ENCODE assay signal across 14 cellular contexts in the genomic region with DNA sequence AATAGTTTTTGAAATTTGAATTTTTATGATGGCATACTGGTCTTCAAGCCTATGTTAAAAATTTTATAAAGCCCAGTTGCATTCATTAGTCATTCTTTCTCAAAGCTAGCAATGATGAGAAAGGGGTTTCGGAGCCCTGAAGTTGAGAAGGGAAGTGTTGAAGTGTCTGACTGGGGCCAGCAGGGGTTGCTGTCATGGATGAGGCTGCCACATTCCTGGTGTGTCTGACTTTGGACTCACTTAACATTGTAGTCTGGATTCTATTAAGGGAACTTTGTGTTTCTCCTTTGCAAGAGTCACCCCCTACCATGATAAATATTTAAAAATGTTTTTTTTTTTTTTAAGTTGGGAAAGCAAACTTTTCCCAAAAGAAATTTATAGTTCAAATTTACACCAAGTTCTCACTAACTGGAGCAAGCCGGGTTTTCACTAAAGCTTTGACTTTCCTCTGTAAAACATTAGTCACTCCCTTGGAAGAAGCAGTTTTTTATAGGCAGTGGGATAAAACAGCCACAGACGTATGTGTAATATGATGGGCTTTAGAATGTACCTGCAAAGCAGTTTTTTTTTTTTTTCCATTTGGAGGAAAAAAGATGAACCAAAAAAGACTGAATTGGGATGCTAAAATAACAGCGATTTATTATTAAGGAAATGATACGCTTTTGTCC.
A peak's percentile ranks its signal among the peaks of the same experiment; 100 is the strongest.
DNase-seq lines count a peak whose midpoint lies in the region; ATAC-seq and TF ChIP-seq lines count a peak whose summit lies in the region.
"Had no signal": no experiment of that assay in that cellular context is flagged by ENCODE, and none has a peak within 500 bp of the region (broad histone marks: within the 10 kb centered on the region; RNA-seq: fewer than 3 reads in every experiment).

No MANE protein-coding gene starts in this region.

- no peaks in the 10 kb centered on the region for H3K9me2 ChIP-seq in HCT116 (ENCODE audit: insufficient read depth)

- ATAC-seq in HCT116 (peak; percentile 83), HG02571 (IDR thresholded peaks at IDR 0.05; ENCODE audit: unreplicated experiment) (no peak), HG03565 (IDR thresholded peaks at IDR 0.05; ENCODE audit: unreplicated experiment) (no peak)

- no peaks in the 10 kb centered on the region for H3K27me3 ChIP-seq in HCT116 (ENCODE audit: insufficient read depth, low read length)
- no peaks in the 10 kb centered on the region for H3K27me3 ChIP-seq in adipocyte (replicated peaks; ENCODE audit: control insufficient read depth, insufficient read depth, low read length)
- no peaks in the 10 kb centered on the region for H3K27me3 ChIP-seq in prostate gland (replicated peaks; ENCODE audit: insufficient read depth)

- POLR2A ChIA-PET in HCT116 (lab: Charles Lee), result no interaction called here

- no peaks in the 10 kb centered on the region for H3K36me3 ChIP-seq in HCT116 (ENCODE audit: control insufficient read depth in 1 of 2, insufficient read depth in 2 of 2, low read length in 2 of 2)
- no peaks in the 10 kb centered on the region for H3K36me3 ChIP-seq in adipocyte (ENCODE audit: control insufficient read depth, insufficient read depth, low read length, severe bottlenecking)
- no peaks in the 10 kb centered on the region for H3K36me3 ChIP-seq in prostate gland

- H3K4me1 ChIP-seq in HCT116 (ENCODE audit: control insufficient read depth in 1 of 2, insufficient read depth in 2 of 2, low read length in 2 of 2) (no peaks in the 10 kb centered on the region), adipocyte (ENCODE audit: control insufficient read depth, insufficient read depth, low read length) (peaks cover 17% of the 10 kb centered on the region), prostate gland (replicated peaks) (no peaks in the 10 kb centered on the region)

- peak; percentile 52 for TF ChIP-seq CTCF in AG09319 (IDR thresholded peaks at IDR 0.05; ENCODE audit: low read depth, low read length)
- peak in 2 of 3 experiments; percentile 56 to 57; a peak in 4 of 6 replicates for TF ChIP-seq CTCF in HCT116 (IDR thresholded peaks at IDR 0.05 in 2 of 3, conservative IDR thresholded peaks at IDR 0.05 in 1 of 3; ENCODE audit: borderline replicate concordance in 1 of 3, insufficient read depth in 1 of 3, low read depth in 2 of 3, low read length in 2 of 3)
- no peak for TF ChIP-seq CTCF in prostate gland (IDR thresholded peaks at IDR 0.05)

- H3K4me3 ChIP-seq in HCT116 (replicated peaks in 1 of 2; ENCODE audit: low read depth in 1 of 2, low read length in 2 of 2), result no peak overlapping the region
- no peak overlapping the region for H3K4me3 ChIP-seq in adipocyte (ENCODE audit: low read length)
- no peak overlapping the region for H3K4me3 ChIP-seq in prostate gland

- H4K20me1 ChIP-seq in HCT116 (ENCODE audit: insufficient read depth), result no peaks in the 10 kb centered on the region

- H3K9me3 ChIP-seq in HCT116 (ENCODE audit: control insufficient read depth in 1 of 2, insufficient read depth in 1 of 2, low read depth in 1 of 2, low read length in 2 of 2), result no peaks in the 10 kb centered on the region
- no peaks in the 10 kb centered on the region for H3K9me3 ChIP-seq in adipocyte (ENCODE audit: control insufficient read depth, low read length)
- no peaks in the 10 kb centered on the region for H3K9me3 ChIP-seq in prostate gland

- H3K27ac ChIP-seq in HCT116 (ENCODE audit: low read depth, low read length) (no peak overlapping the region), prostate gland (no peak overlapping the region)

- intact Hi-C loops in HCT116 (cut with micrococcal nuclease) (no loop called here), prostate gland (cut with DNase I) (no loop called here)

- H3K4me2 ChIP-seq in HCT116 (ENCODE audit: low read length), result no peak overlapping the region

- TF ChIP-seq RAD21 in HCT116 (IDR thresholded peaks at IDR 0.05; ENCODE audit: low read depth), result peak; percentile 25; the same call in 1 of the 2 replicates

- H3K9ac ChIP-seq in HCT116 (ENCODE audit: low read length), result no peak overlapping the region
- no peak overlapping the region for H3K9ac ChIP-seq in adipocyte (ENCODE audit: low read length)

- no TSS peak for BruUV-seq in HCT116 (replicated peaks; lab: Mats Ljungman, UMichigan)

- WGBS in prostate gland, result 81% methylated on average over 5 of the region's 5 CpGs

- no peaks in the 10 kb centered on the region for H3K79me2 ChIP-seq in HCT116 (ENCODE audit: insufficient read depth, low read length)

- CTCF ChIA-PET in HCT116 (lab: Charles Lee), result interaction anchor here (0.6 to 1.3 kb wide), 4 partner anchors 8 to 521 kb away, joined by 3 read pairs; no protein-coding TSS in a partner anchor

- RAD21 ChIA-PET in HCT116 (lab: Charles Lee; ENCODE audit: low non-redundant PET in 1 of 2, low total read pairs in 2 of 2, uncharacterized antibody in 2 of 2, unreplicated experiment in 2 of 2), result no interaction called here

- TF ChIP-seq POLR2A in HCT116 (IDR thresholded peaks at IDR 0.05; ENCODE audit: borderline replicate concordance, extremely low read depth, insufficient read depth, insufficient read length) (no peak), prostate gland (IDR thresholded peaks at IDR 0.05) (no peak)

- H2AFZ ChIP-seq in HCT116 (ENCODE audit: low read depth, low read length, poor library complexity, severe bottlenecking), result no peak overlapping the region

- DNase-seq in AG09319 (ENCODE audit: extremely low read depth, low read depth) (no peak), HCT116 (ENCODE audit: low read depth, low spot score) (no peak), adipocyte (ENCODE audit: low read depth) (peak; percentile 47), iris pigment epithelial cell (ENCODE audit: low read depth) (peak; percentile 34), NCI-H2081 treated with DMSO at 0.1 percent for 48 hours (lab: John Stamatoyannopoulos, UW) (no peak), prostate gland (ENCODE audit: low spot score) (no peak)
- DNase-seq: activated CD4-positive, CD25-positive, alpha-beta regulatory T cell; activated naive CD4-positive, alpha-beta T cell treated with anti-CD3 and anti-CD28 coated beads for 36 hours; COR-L47; NCI-H1436 treated with DMSO at 0.1 percent for 48 hours; occipital lobe; stimulated activated CD4-positive, alpha-beta T cell treated with anti-CD3 and anti-CD28 coated beads, Interleukin-4, amount 100 ng/mL, for 1 hour had no signal

TF ChIP-seq in HCT116, 20 proteins besides CTCF, POLR2A, EP300 and RAD21:
- TF ChIP-seq CBX3 (IDR thresholded peaks at IDR 0.05; ENCODE audit: low read depth) (no peak), YY1 (IDR thresholded peaks at IDR 0.05; ENCODE audit: extremely low read depth, insufficient replicate concordance, low read depth, low read length) (no peak)

Comparison
In these comparisons a context has a peak if more than half of its experiments do, and no peak if none do; other contexts are left out.
1. DNase-seq: peak in adipocyte (single experiment) and iris pigment epithelial cell (single experiment); none in AG09319 (single experiment), HCT116 (single experiment), NCI-H2081 treated with DMSO at 0.1 percent for 48 hours (single experiment) and prostate gland (single experiment).
2. CTCF ChIP-seq: peak in AG09319 (single experiment) and HCT116 (2 of 3); none in prostate gland (0 of 4).